In the genomic region with DNA sequence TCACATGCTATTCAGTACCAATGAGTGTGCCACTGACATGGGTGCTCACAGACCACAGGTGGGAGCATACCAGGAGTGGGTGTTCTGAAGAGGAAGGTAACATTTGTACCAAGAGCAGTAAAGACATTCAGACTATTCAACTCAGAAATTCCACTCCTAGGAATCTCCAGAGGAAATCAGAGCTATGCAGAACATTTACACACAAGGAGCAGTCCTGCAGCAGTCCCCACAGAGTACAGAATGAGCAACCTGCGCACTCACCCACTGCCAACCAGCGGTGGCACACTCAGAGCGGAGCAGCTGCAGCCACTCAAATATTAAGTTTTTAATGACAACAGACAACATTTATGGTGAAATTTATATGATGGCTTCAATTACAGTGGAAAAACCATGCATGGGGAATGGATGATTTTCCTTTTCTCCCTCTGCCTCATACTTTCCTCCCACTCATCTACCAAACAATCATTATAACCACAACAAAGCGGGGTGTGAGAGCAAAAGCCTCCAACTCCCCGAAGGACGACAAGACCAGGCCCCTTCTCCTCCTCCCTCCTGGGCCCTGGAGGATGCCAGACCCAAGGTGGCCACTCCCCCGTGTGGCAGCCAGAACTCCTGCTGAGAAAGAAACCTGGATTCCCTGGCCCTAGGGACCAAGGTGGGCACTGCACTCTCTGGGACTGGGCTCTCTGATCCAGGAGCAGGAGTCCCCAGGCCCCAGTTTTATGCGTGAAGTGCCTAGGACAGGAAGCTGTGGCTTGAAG, we compare ENCODE assay signal across 10 cellular contexts. TPM values are rescaled to one million over a fixed set of nuclear protein-coding genes. Genes with fewer than 3 reads are reported as not detected.
DNase-seq lines count a peak whose midpoint lies in the region; ATAC-seq and TF ChIP-seq lines count a peak whose summit lies in the region.
"Had no signal": no experiment of that assay in that cellular context is flagged by ENCODE, and none has a peak within 500 bp of the region (broad histone marks: within the 10 kb centered on the region; RNA-seq: fewer than 3 reads in every experiment).

No MANE protein-coding gene starts in this region.

- peaks cover 11% of the 10 kb centered on the region for H3K27me3 ChIP-seq in cardiac muscle cell
- peaks cover 0 to 11% (median 0%) of the 10 kb centered on the region in 7 donors for H3K27me3 ChIP-seq in spleen (replicated peaks in 1 of 7)

- H3K27ac ChIP-seq in cardiac muscle cell (no peak overlapping the region), spleen (peak overlapping the region in 1 of 8 donors; percentile 5)

- TF ChIP-seq CTCF in cardiac muscle cell (IDR thresholded peaks at IDR 0.05; ENCODE audit: low read depth, low read length) (peak; percentile 39), WTC11 (IDR thresholded peaks at IDR 0.05) (no peak), type B pancreatic cell (conservative IDR thresholded peaks at IDR 0.05) (peak; percentile 61), spleen (IDR thresholded peaks at IDR 0.05 in 8 of 11, conservative IDR thresholded peaks at IDR 0.05 in 3 of 11) (peak in 2 of 11 experiments; percentile 7)

- H3K4me1 Mint-ChIP-seq in WTC11 (peaks cover 44% of the 10 kb centered on the region), type B pancreatic cell (ENCODE audit: unreplicated experiment) (peaks cover 53% of the 10 kb centered on the region)

- H3K4me1 ChIP-seq in cardiac muscle cell (ENCODE audit: low read depth) (peaks cover 9% of the 10 kb centered on the region), spleen (peaks cover 45 to 96% (median 94%) of the 10 kb centered on the region in 6 donors)

- H3K4me3 Mint-ChIP-seq in WTC11 (no peak overlapping the region), type B pancreatic cell (peak overlapping the region; percentile 62)

- H3K36me3 Mint-ChIP-seq in WTC11 (0 out of 2 replicates have a peak, but pooled peaks cover 5% of the 10 kb centered on the region), type B pancreatic cell (peaks cover 3% of the 10 kb centered on the region)

- no peaks in the 10 kb centered on the region for H3K9me3 Mint-ChIP-seq in WTC11
- H3K9me3 Mint-ChIP-seq in type B pancreatic cell = no peaks in the 10 kb centered on the region
- H3K9me3 Mint-ChIP-seq: central memory CD8-positive, alpha-beta T cell had no signal

- H3K9me3 ChIP-seq in cardiac muscle cell (ENCODE audit: low read depth) = no peaks in the 10 kb centered on the region
- H3K9me3 ChIP-seq in spleen = no peaks in the 10 kb centered on the region

- ATAC-seq in left cardiac atrium (no peak), WTC11 (no peak; the same call in 1 of the 2 replicates), GM21528 (IDR thresholded peaks at IDR 0.05; ENCODE audit: low FRiP score, unreplicated experiment) (no peak)

- H3K27me3 Mint-ChIP-seq in WTC11 (ENCODE audit: low read depth) (no peaks in the 10 kb centered on the region), type B pancreatic cell (no peaks in the 10 kb centered on the region)
- H3K27me3 Mint-ChIP-seq: central memory CD8-positive, alpha-beta T cell had no signal

- POLR2A ChIA-PET in WTC11 (lab: Charles Lee) = no interaction called here

- H3K36me3 ChIP-seq in cardiac muscle cell (no peaks in the 10 kb centered on the region), spleen (peaks cover 0 to 38% (median 0%) of the 10 kb centered on the region in 6 donors)

- H3K27ac Mint-ChIP-seq in WTC11 = no peak overlapping the region; the same call in 1 of the 2 replicates
- H3K27ac Mint-ChIP-seq in type B pancreatic cell = peak overlapping the region; percentile 27

- 55 to 65% (median 63%) methylated on average over 8 of the region's 8 CpGs for WGBS in spleen, 5 donors

- DNase-seq in cardiac muscle cell (ENCODE audit: low read depth in 1 of 2, low spot score in 1 of 2) (peak in 1 of 2 donors; percentile 59), left cardiac atrium (no peak), WTC11 (ENCODE audit: low spot score) (peak; percentile 22), head of caudate nucleus (peak in 32 of 42 donors; percentile 3 to 43 (median 12)), type B pancreatic cell (ENCODE audit: extremely low spot score, unreplicated experiment) (peak; percentile 58), NOMO-1 treated with dmso at 0.1 percent for 144 hours (lab: John Stamatoyannopoulos, UW; ENCODE audit: unreplicated experiment) (no peak), spleen (no peak)
- DNase-seq: NCI-H2081 treated with DMSO at 0.1 percent for 48 hours had no signal

- no peak overlapping the region for H3K4me3 ChIP-seq in cardiac muscle cell
- peak overlapping the region in 1 of 8 donors; percentile 11 for H3K4me3 ChIP-seq in spleen

- TF ChIP-seq POLR2A in spleen (IDR thresholded peaks at IDR 0.05) = no peak

- intact Hi-C loops in left cardiac atrium (cut with DNase I) (loop anchor here in 1 of 2 donors (10.0 kb wide), 1 partner anchor 138 kb away; no protein-coding TSS in a partner anchor), head of caudate nucleus (cut with DNase I) (loop anchor here (5.0 to 10.0 kb wide), 3 partner anchors 78 to 1562 kb away; no protein-coding TSS in a partner anchor), spleen (cut with DNase I; ENCODE audit: low total_unique reads) (loop anchor here (10.0 kb wide), 1 partner anchor 1532 kb away; no protein-coding TSS in a partner anchor)

- CTCF ChIA-PET in WTC11 (lab: Charles Lee) = interaction anchor here (0.5 kb wide), 1 partner anchor 70 kb away, joined by 3 read pairs; no protein-coding TSS in a partner anchor

TF ChIP-seq in WTC11, 78 proteins besides CTCF, POLR2A, EP300 and RAD21:
- TF ChIP-seq NR1H2 (CRISPR knock-in tag; IDR thresholded peaks at IDR 0.05) (no peak), ZNF416 (CRISPR knock-in tag; IDR thresholded peaks at IDR 0.05) (no peak), GRHL2 (CRISPR knock-in tag; IDR thresholded peaks at IDR 0.05; ENCODE audit: insufficient replicate concordance, severe bottlenecking) (no peak), CDX4 (CRISPR knock-in tag; IDR thresholded peaks at IDR 0.05; ENCODE audit: borderline replicate concordance) (no peak), JUN (CRISPR knock-in tag; IDR thresholded peaks at IDR 0.05) (no peak), KAT7 (CRISPR knock-in tag; IDR thresholded peaks at IDR 0.05; ENCODE audit: borderline replicate concordance) (no peak), ZBTB21 (CRISPR knock-in tag; IDR thresholded peaks at IDR 0.05; ENCODE audit: borderline replicate concordance) (no peak)

RNA-seq across cellular contexts. Expression of gene HS6ST1, which starts 5.4 kb away (rescaled TPM):
- total RNA-seq in cardiac muscle cell (24.5 and 26.1 TPM in 2 replicates), left cardiac atrium (10 to 100 TPM; 14.3 to 19.3 TPM), WTC11 (2021) (50.3 to 55.5 TPM (median 55.1 TPM) in 3 replicates), type B pancreatic cell (ENCODE audit: low replicate concordance) (64.9 and 75.2 TPM in 2 replicates), spleen (10 to 100 TPM; 52.2 to 99.5 (median 66.7) TPM)
- polyA plus RNA-seq in cardiac muscle cell (13.8 and 22.9 TPM in 2 replicates), spleen (10 to 100 TPM in 1 of 3 donors, 1 to 10 TPM in 2; 7.2 to 24.7 (median 9.2) TPM)

Comparison
In these comparisons a context has a peak if more than half of its experiments do, and no peak if none do; other contexts are left out.
1. DNase-seq: peak in WTC11 (single experiment), head of caudate nucleus (32 of 42) and type B pancreatic cell (single experiment); none in left cardiac atrium (single experiment), NOMO-1 treated with dmso at 0.1 percent for 144 hours (single experiment) and spleen (single experiment).